In genomic region chr20:8735674-8736073, GRCh38 we compare ENCODE assay signal across 23 cellular contexts.
DNase-seq lines count a peak whose midpoint lies in the region; ATAC-seq, FAIRE-seq and TF ChIP-seq lines count a peak whose summit lies in the region.
"Had no signal": no experiment of that assay in that cellular context is flagged by ENCODE, and none has a peak within 500 bp of the region (broad histone marks: within the 10 kb centered on the region; RNA-seq: fewer than 3 reads in every experiment).

No MANE protein-coding gene starts in this region.

- intact Hi-C loops in posterior vena cava (cut with DNase I), result no loop called here
- intact Hi-C loops in ovary (cut with DNase I), result no loop called here

- no peak for TF ChIP-seq CTCF in A549 (IDR thresholded peaks at IDR 0.05)
- TF ChIP-seq CTCF in ovary (IDR thresholded peaks at IDR 0.05), result no peak

- FAIRE-seq in A549 (lab: Jason Lieb, UNC), result peak; percentile 74
- FAIRE-seq: GM12878, HTR-8/SVneo had no signal

- H3K4me3 ChIP-seq in A549 (no peak overlapping the region), ovary (no peak overlapping the region)
- H3K4me3 ChIP-seq: BLaER1 treated with 17β-estradiol and CSF1 and Interleukin-3, amounts not matched to agents 10 nM and 100 nM; GM12878 had no signal

- H3K4me2 ChIP-seq in A549, result no peak overlapping the region
- H3K4me2 ChIP-seq: BLaER1 treated with 17β-estradiol and CSF1 and Interleukin-3, amounts not matched to agents 10 nM and 100 nM had no signal

- no peak for TF ChIP-seq RAD21 in A549 (conservative IDR thresholded peaks at IDR 0.05 in 1 of 2, IDR thresholded peaks at IDR 0.05 in 1 of 2)

- no peak for ATAC-seq in A549
- ATAC-seq: GM12878, HCT116 had no signal

- H3K9me3 ChIP-seq in A549, result no peaks in the 10 kb centered on the region
- no peaks in the 10 kb centered on the region for H3K9me3 ChIP-seq in ovary

- H3K27me3 ChIP-seq in ovary, result no peaks in the 10 kb centered on the region
- H3K27me3 ChIP-seq: BLaER1 treated with 17β-estradiol and CSF1 and Interleukin-3, amounts not matched to agents 10 nM and 100 nM had no signal

- TF ChIP-seq EP300 in A549 (IDR thresholded peaks at IDR 0.05) (no peak), ovary (IDR thresholded peaks at IDR 0.05) (no peak)

- H3K4me1 ChIP-seq in A549, result no peaks in the 10 kb centered on the region
- no peaks in the 10 kb centered on the region for H3K4me1 ChIP-seq in ovary (ENCODE audit: insufficient read depth)
- H3K4me1 ChIP-seq: BLaER1 treated with 17β-estradiol and CSF1 and Interleukin-3, amounts not matched to agents 10 nM and 100 nM had no signal

- TF ChIP-seq POLR2A in A549 (IDR thresholded peaks at IDR 0.05; ENCODE audit: low read length), result no peak
- TF ChIP-seq POLR2A in ovary (IDR thresholded peaks at IDR 0.05), result no peak

- POLR2A ChIA-PET in A549 (lab: Yijun Ruan, JAX), result no interaction called here

- H3K36me3 ChIP-seq in ovary, result no peaks in the 10 kb centered on the region

- DNase-seq in A549 (ENCODE audit: low read depth in 1 of 2, low spot score in 1 of 2) (no peak), RKO (ENCODE audit: low spot score) (peak; percentile 25), dermis blood vessel endothelial cell (peak; percentile 22), lung microvascular endothelial cell (ENCODE audit: low read depth in 2 of 2) (peak; percentile 11 to 14), posterior vena cava (ENCODE audit: low spot score) (no peak), SKM-1 treated with dmso at 0.1 percent for 144 hours (lab: John Stamatoyannopoulos, UW; ENCODE audit: unreplicated experiment) (no peak), glomerular visceral epithelial cell (ENCODE audit: extremely low spot score) (no peak), ovary (no peak)
- DNase-seq: 8988T; CD4-positive, CD25-positive, alpha-beta regulatory T cell; CD8-positive, alpha-beta memory T cell; COR-L47; DMS 273 treated with DMSO at 0.1 percent for 48 hours; DMS53; DND-41; EL; GOT3; H7; HFFc6 had no signal

- CTCF ChIA-PET in A549 (lab: Yijun Ruan, JAX), result interaction anchor here (1.4 to 3.3 kb wide), 5 partner anchors 14 to 799 kb away, joined by 5 to 34 read pairs (median 7); no protein-coding TSS in a partner anchor

- no peak overlapping the region for H3K27ac ChIP-seq in A549
- no peak overlapping the region for H3K27ac ChIP-seq in ovary
- H3K27ac ChIP-seq: BLaER1 treated with 17β-estradiol and CSF1 and Interleukin-3, amounts not matched to agents 10 nM and 100 nM had no signal

TF ChIP-seq in A549, 52 proteins besides CTCF, POLR2A, EP300 and RAD21:
- TF ChIP-seq MAFK (IDR thresholded peaks at IDR 0.05; ENCODE audit: partially characterized antibody), result peak; percentile 30
- TF ChIP-seq HEYL (CRISPR knock-in tag; IDR thresholded peaks at IDR 0.05), result no peak
- no peak for TF ChIP-seq E2F6 (IDR thresholded peaks at IDR 0.05; ENCODE audit: borderline replicate concordance, low read depth)
TF ChIP-seq in A549: peak in this region for 1.

Comparison
In these comparisons a context has a peak if more than half of its experiments do, and no peak if none do; other contexts are left out.
1. DNase-seq: peak in RKO (single experiment), dermis blood vessel endothelial cell (single experiment) and lung microvascular endothelial cell (2 of 2); none in A549 (0 of 2), posterior vena cava (single experiment), SKM-1 treated with dmso at 0.1 percent for 144 hours (single experiment), glomerular visceral epithelial cell (single experiment) and ovary (0 of 5).